8 cellular contexts compared by ENCODE assay signal in genomic region chr1:114668784-114669561, GRCh38. TPM values are rescaled to one million over a fixed set of nuclear protein-coding genes. Genes with fewer than 3 reads are reported as not detected.
A peak's percentile ranks its signal among the peaks of the same experiment; 100 is the strongest.
DNase-seq lines count a peak whose midpoint lies in the region; ATAC-seq lines count a peak whose summit lies in the region.

No MANE protein-coding gene starts in this region.

- no peaks in the 10 kb centered on the region for H3K36me3 Mint-ChIP-seq in activated naive CD4-positive, alpha-beta T cell treated with anti-CD3 and anti-CD28 coated beads for 36 hours (ENCODE audit: low read depth)
- no peaks in the 10 kb centered on the region for H3K36me3 Mint-ChIP-seq in activated T-helper 1 cell treated with anti-CD3 and anti-CD28 coated beads, Interleukin-12 subunit alpha, Interleukin-12 subunit beta, Interleukin-2, Interleukin-4 antibody, amounts not matched to agents 30 ng/mL and 10 ng/mL and 1 ng/mL, durations not matched to agents 14 hours and 24 hours and 36 hours (ENCODE audit: low read depth)
- no peaks in the 10 kb centered on the region for H3K36me3 Mint-ChIP-seq in stimulated activated naive CD8-positive, alpha-beta T cell treated with anti-CD3 and anti-CD28 coated beads, Interleukin-15, Interleukin-2, amounts not matched to agents 100 ng/mL and 50 ng/mL, for 24 hours (ENCODE audit: low read depth)

- no peak overlapping the region for H3K27ac ChIP-seq in caudate nucleus (ENCODE audit: low read depth, low read length)

- peak overlapping the region; percentile 87 for H3K4me3 Mint-ChIP-seq in activated naive CD4-positive, alpha-beta T cell treated with anti-CD3 and anti-CD28 coated beads for 36 hours
- peak overlapping the region; percentile 89 for H3K4me3 Mint-ChIP-seq in activated T-helper 1 cell treated with anti-CD3 and anti-CD28 coated beads, Interleukin-12 subunit alpha, Interleukin-12 subunit beta, Interleukin-2, Interleukin-4 antibody, amounts not matched to agents 30 ng/mL and 10 ng/mL and 1 ng/mL, durations not matched to agents 14 hours and 24 hours and 36 hours
- H3K4me3 Mint-ChIP-seq in stimulated activated naive CD8-positive, alpha-beta T cell treated with anti-CD3 and anti-CD28 coated beads, Interleukin-15, Interleukin-2, amounts not matched to agents 100 ng/mL and 50 ng/mL, for 24 hours = peak overlapping the region; percentile 87

- H3K27ac Mint-ChIP-seq in activated naive CD4-positive, alpha-beta T cell treated with anti-CD3 and anti-CD28 coated beads for 36 hours = no peak overlapping the region
- no peak overlapping the region for H3K27ac Mint-ChIP-seq in activated T-helper 1 cell treated with anti-CD3 and anti-CD28 coated beads, Interleukin-12 subunit alpha, Interleukin-12 subunit beta, Interleukin-2, Interleukin-4 antibody, amounts not matched to agents 30 ng/mL and 10 ng/mL and 1 ng/mL, durations not matched to agents 14 hours and 24 hours and 36 hours
- H3K27ac Mint-ChIP-seq in stimulated activated naive CD8-positive, alpha-beta T cell treated with anti-CD3 and anti-CD28 coated beads, Interleukin-15, Interleukin-2, amounts not matched to agents 100 ng/mL and 50 ng/mL, for 24 hours = no peak overlapping the region

- ATAC-seq in HG02938 (IDR thresholded peaks at IDR 0.05; ENCODE audit: unreplicated experiment) = no peak
- ATAC-seq in HG02763 (IDR thresholded peaks at IDR 0.05; ENCODE audit: unreplicated experiment) = no peak

- intact Hi-C loops in activated naive CD4-positive, alpha-beta T cell treated with anti-CD3 and anti-CD28 coated beads for 36 hours (cut with micrococcal nuclease) = no loop called here
- intact Hi-C loops in activated T-helper 1 cell treated with anti-CD3 and anti-CD28 coated beads, Interleukin-12 subunit alpha, Interleukin-12 subunit beta, Interleukin-2, Interleukin-4 antibody, amounts not matched to agents 30 ng/mL and 10 ng/mL and 1 ng/mL, durations not matched to agents 14 hours and 24 hours and 36 hours (cut with micrococcal nuclease) = no loop called here

- peak overlapping the region; percentile 69 for H3K4me3 ChIP-seq in iPS-18c (ENCODE audit: insufficient read depth, low read depth, low read length)

- CTCF ChIA-PET in activated naive CD4-positive, alpha-beta T cell treated with anti-CD3 and anti-CD28 coated beads for 36 hours (lab: Charles Lee) = interaction anchor here (0.8 to 4.4 kb wide), 3 partner anchors 11 to 322 kb away, joined by 3 to 31 read pairs (median 5); no protein-coding TSS in a partner anchor

- peaks cover 1% of the 10 kb centered on the region for H3K27me3 Mint-ChIP-seq in activated naive CD4-positive, alpha-beta T cell treated with anti-CD3 and anti-CD28 coated beads for 36 hours (ENCODE audit: low read depth)
- peaks cover 39% of the 10 kb centered on the region for H3K27me3 Mint-ChIP-seq in activated T-helper 1 cell treated with anti-CD3 and anti-CD28 coated beads, Interleukin-12 subunit alpha, Interleukin-12 subunit beta, Interleukin-2, Interleukin-4 antibody, amounts not matched to agents 30 ng/mL and 10 ng/mL and 1 ng/mL, durations not matched to agents 14 hours and 24 hours and 36 hours (ENCODE audit: insufficient read depth)
- H3K27me3 Mint-ChIP-seq in stimulated activated naive CD8-positive, alpha-beta T cell treated with anti-CD3 and anti-CD28 coated beads, Interleukin-15, Interleukin-2, amounts not matched to agents 100 ng/mL and 50 ng/mL, for 24 hours = peaks cover 25% of the 10 kb centered on the region

- peaks cover 2% of the 10 kb centered on the region for H3K9me3 ChIP-seq in iPS-18c (ENCODE audit: control insufficient read depth, insufficient read depth, low read length)

- H3K9me3 Mint-ChIP-seq in activated naive CD4-positive, alpha-beta T cell treated with anti-CD3 and anti-CD28 coated beads for 36 hours = no peaks in the 10 kb centered on the region
- no peaks in the 10 kb centered on the region for H3K9me3 Mint-ChIP-seq in activated T-helper 1 cell treated with anti-CD3 and anti-CD28 coated beads, Interleukin-12 subunit alpha, Interleukin-12 subunit beta, Interleukin-2, Interleukin-4 antibody, amounts not matched to agents 30 ng/mL and 10 ng/mL and 1 ng/mL, durations not matched to agents 14 hours and 24 hours and 36 hours
- no peaks in the 10 kb centered on the region for H3K9me3 Mint-ChIP-seq in stimulated activated naive CD8-positive, alpha-beta T cell treated with anti-CD3 and anti-CD28 coated beads, Interleukin-15, Interleukin-2, amounts not matched to agents 100 ng/mL and 50 ng/mL, for 24 hours

- H3K4me1 Mint-ChIP-seq in activated naive CD4-positive, alpha-beta T cell treated with anti-CD3 and anti-CD28 coated beads for 36 hours (ENCODE audit: low read depth) = peaks cover 4% of the 10 kb centered on the region
- peaks cover 8% of the 10 kb centered on the region for H3K4me1 Mint-ChIP-seq in activated T-helper 1 cell treated with anti-CD3 and anti-CD28 coated beads, Interleukin-12 subunit alpha, Interleukin-12 subunit beta, Interleukin-2, Interleukin-4 antibody, amounts not matched to agents 30 ng/mL and 10 ng/mL and 1 ng/mL, durations not matched to agents 14 hours and 24 hours and 36 hours (ENCODE audit: low read depth)
- H3K4me1 Mint-ChIP-seq in stimulated activated naive CD8-positive, alpha-beta T cell treated with anti-CD3 and anti-CD28 coated beads, Interleukin-15, Interleukin-2, amounts not matched to agents 100 ng/mL and 50 ng/mL, for 24 hours (ENCODE audit: low read depth) = peaks cover 12% of the 10 kb centered on the region

- peak; percentile 5 for DNase-seq in activated naive CD4-positive, alpha-beta T cell treated with anti-CD3 and anti-CD28 coated beads for 36 hours
- DNase-seq in activated naive CD4-positive, alpha-beta T cell treated with Interleukin-2 at 50 U/mL for 16 hours = no peak
- no peak for DNase-seq in activated T-helper 1 cell treated with anti-CD3 and anti-CD28 coated beads, Interleukin-12 subunit alpha, Interleukin-12 subunit beta, Interleukin-2, Interleukin-4 antibody, amounts not matched to agents 30 ng/mL and 10 ng/mL and 1 ng/mL, durations not matched to agents 14 hours and 24 hours and 36 hours (ENCODE audit: low spot score)
- no peak for DNase-seq in caudate nucleus (lab: John Stamatoyannopoulos, UW)

RNA-seq across cellular contexts. Expression of gene DENND2C, which starts 0.9 kb away (rescaled TPM):
- total RNA-seq in activated naive CD4-positive, alpha-beta T cell treated with anti-CD3 and anti-CD28 coated beads for 36 hours = under 1 TPM; 0.31 to 0.47 TPM
- total RNA-seq in activated T-helper 1 cell treated with anti-CD3 and anti-CD28 coated beads, Interleukin-12 subunit alpha, Interleukin-12 subunit beta, Interleukin-2, Interleukin-4 antibody, amounts not matched to agents 30 ng/mL and 10 ng/mL and 1 ng/mL, durations not matched to agents 14 hours and 24 hours and 36 hours = 0.16 and 0.24 TPM in 2 replicates

RNA-seq across cellular contexts. Expression of gene AMPD1, which starts 26.4 kb away (rescaled TPM):
- total RNA-seq in activated naive CD4-positive, alpha-beta T cell treated with anti-CD3 and anti-CD28 coated beads for 36 hours = not detected
- 0.56 TPM in 1 of 2 replicates, not detected in the other for total RNA-seq in activated T-helper 1 cell treated with anti-CD3 and anti-CD28 coated beads, Interleukin-12 subunit alpha, Interleukin-12 subunit beta, Interleukin-2, Interleukin-4 antibody, amounts not matched to agents 30 ng/mL and 10 ng/mL and 1 ng/mL, durations not matched to agents 14 hours and 24 hours and 36 hours

RNA-seq across cellular contexts. Expression of gene NRAS, which starts 47.6 kb away (rescaled TPM):
- 10 to 100 TPM; 42.1 to 43.9 TPM for total RNA-seq in activated naive CD4-positive, alpha-beta T cell treated with anti-CD3 and anti-CD28 coated beads for 36 hours
- total RNA-seq in activated T-helper 1 cell treated with anti-CD3 and anti-CD28 coated beads, Interleukin-12 subunit alpha, Interleukin-12 subunit beta, Interleukin-2, Interleukin-4 antibody, amounts not matched to agents 30 ng/mL and 10 ng/mL and 1 ng/mL, durations not matched to agents 14 hours and 24 hours and 36 hours = 57.5 and 62.1 TPM in 2 replicates
